Comparison of ENCODE assay signal across 34 cellular contexts in genomic region chr17:10304758-10305300, GRCh38.
"Had no signal": no experiment of that assay in that cellular context is flagged by ENCODE, and none has a peak within 500 bp of the region (broad histone marks: within the 10 kb centered on the region; RNA-seq: fewer than 3 reads in every experiment).

No MANE protein-coding gene starts in this region.

- H3K27ac ChIP-seq: adrenal gland, ascending aorta, breast epithelium, cardiac muscle cell, colonic mucosa, WERI-Rb-1 had no signal

- H3K9me3 Mint-ChIP-seq: activated B cell treated with CpG ODN at 0.5 μM for 24 hours; activated CD8-positive, alpha-beta T cell treated with anti-CD3 and anti-CD28 coated beads for 36 hours; activated naive CD4-positive, alpha-beta T cell treated with anti-CD3 and anti-CD28 coated beads, Interleukin-2, amount 50 U/mL, for 24 hours; activated naive CD8-positive, alpha-beta T cell treated with anti-CD3 and anti-CD28 coated beads for 36 hours; activated naive CD8-positive, alpha-beta T cell treated with anti-CD3 and anti-CD28 coated beads, Interleukin-2, amount 50 U/mL, for 24 hours; activated T-helper 1 cell treated with anti-CD3 and anti-CD28 coated beads, Interleukin-12 subunit alpha, Interleukin-12 subunit beta, Interleukin-2, Interleukin-4 antibody, amounts not matched to agents 30 ng/mL and 10 ng/mL and 1 ng/mL, durations not matched to agents 14 hours and 24 hours and 36 hours; activated T-helper 2 cell treated with anti-CD3 and anti-CD28 coated beads, Interferon-gamma antibody, Interleukin-2, Interleukin-4, amounts not matched to agents 10 μg/mL and 5 μg/mL and 100 μg/mL, durations not matched to agents 14 hours and 24 hours and 36 hours; brain; T-helper 2 cell treated with Interferon-gamma antibody and Interleukin-4, amounts not matched to agents 5 μg/mL and 100 μg/mL, for 36 hours had no signal

- H3K9me3 ChIP-seq: adrenal gland, ascending aorta, breast epithelium, colonic mucosa had no signal

- DNase-seq: activated B cell treated with CpG ODN at 0.5 μM for 24 hours; activated CD4-positive, alpha-beta T cell treated with anti-CD3 and anti-CD28 coated beads for 48 hours; activated CD4-positive, alpha-beta T cell treated with anti-CD3 and anti-CD28 coated beads, Interleukin-2, amount 50 U/mL, for 1 hour; activated CD4-positive, alpha-beta T cell treated with anti-CD3 and anti-CD28 coated beads, Interleukin-2, amount 50 U/mL, for 48 hours; activated CD8-positive, alpha-beta memory T cell treated with anti-CD3 and anti-CD28 coated beads, Interleukin-2, amount 10 ng/mL, durations not matched to agents 7 days and 5 days; activated CD8-positive, alpha-beta memory T cell treated with anti-CD3 and anti-CD28 coated beads, Interleukin-2, amount 50 U/mL, for 4 hours; activated CD8-positive, alpha-beta T cell treated with anti-CD3 and anti-CD28 coated beads for 36 hours; activated effector memory CD4-positive, alpha-beta T cell treated with anti-CD3 and anti-CD28 coated beads, Interleukin-2, amount 50 U/mL, for 16 hours; activated naive CD4-positive, alpha-beta T cell treated with anti-CD3 and anti-CD28 coated beads for 36 hours; activated naive CD8-positive, alpha-beta T cell treated with anti-CD3 and anti-CD28 coated beads for 36 hours; activated naive CD8-positive, alpha-beta T cell treated with anti-CD3 and anti-CD28 coated beads, Interleukin-2, amount 50 U/mL, for 24 hours; activated T-cell treated with anti-CD3 and anti-CD28 coated beads, Interleukin-2, amount 50 U/mL, for 1 hour; activated T-cell treated with anti-CD3 and anti-CD28 coated beads, Interleukin-2, amount 50 U/mL, for 48 hours; adrenal gland; amygdala; central memory CD4-positive, alpha-beta T cell; cerebellar nuclear complex; colonic mucosa; effector CD8-positive, alpha-beta T cell; foreskin fibroblast; T-helper 1 cell; T-helper 17 cell; T1000; WERI-Rb-1 had no signal

- H3K4me3 Mint-ChIP-seq: activated B cell treated with CpG ODN at 0.5 μM for 24 hours; activated CD8-positive, alpha-beta memory T cell treated with anti-CD3 and anti-CD28 coated beads, Interleukin-2, amount 10 ng/mL, durations not matched to agents 7 days and 5 days; activated CD8-positive, alpha-beta T cell treated with anti-CD3 and anti-CD28 coated beads for 36 hours; activated naive CD4-positive, alpha-beta T cell treated with anti-CD3 and anti-CD28 coated beads for 36 hours; activated naive CD4-positive, alpha-beta T cell treated with anti-CD3 and anti-CD28 coated beads, Interleukin-2, amount 50 U/mL, for 24 hours; activated naive CD8-positive, alpha-beta T cell treated with anti-CD3 and anti-CD28 coated beads for 36 hours; activated naive CD8-positive, alpha-beta T cell treated with anti-CD3 and anti-CD28 coated beads, Interleukin-2, amount 50 U/mL, for 24 hours; activated T-helper 1 cell treated with anti-CD3 and anti-CD28 coated beads, Interleukin-12 subunit alpha, Interleukin-12 subunit beta, Interleukin-2, Interleukin-4 antibody, amounts not matched to agents 30 ng/mL and 10 ng/mL and 1 ng/mL, durations not matched to agents 14 hours and 24 hours and 36 hours; brain; T-helper 17 cell; T-helper 2 cell treated with Interferon-gamma antibody and Interleukin-4, amounts not matched to agents 5 μg/mL and 100 μg/mL, for 36 hours had no signal

- H3K4me3 ChIP-seq: adrenal gland, ascending aorta, breast epithelium, cardiac muscle cell, colonic mucosa had no signal

- H3K36me3 ChIP-seq: adrenal gland, ascending aorta, breast epithelium, cardiac muscle cell, colonic mucosa, WERI-Rb-1 had no signal

- H3K27ac Mint-ChIP-seq: activated B cell treated with CpG ODN at 0.5 μM for 24 hours; activated CD8-positive, alpha-beta memory T cell treated with anti-CD3 and anti-CD28 coated beads, Interleukin-2, amount 10 ng/mL, durations not matched to agents 7 days and 5 days; activated CD8-positive, alpha-beta T cell treated with anti-CD3 and anti-CD28 coated beads for 36 hours; activated naive CD4-positive, alpha-beta T cell treated with anti-CD3 and anti-CD28 coated beads for 36 hours; activated naive CD4-positive, alpha-beta T cell treated with anti-CD3 and anti-CD28 coated beads, Interleukin-2, amount 50 U/mL, for 24 hours; activated naive CD8-positive, alpha-beta T cell treated with anti-CD3 and anti-CD28 coated beads for 36 hours; activated naive CD8-positive, alpha-beta T cell treated with anti-CD3 and anti-CD28 coated beads, Interleukin-2, amount 50 U/mL, for 24 hours; activated T-helper 1 cell treated with anti-CD3 and anti-CD28 coated beads, Interleukin-12 subunit alpha, Interleukin-12 subunit beta, Interleukin-2, Interleukin-4 antibody, amounts not matched to agents 30 ng/mL and 10 ng/mL and 1 ng/mL, durations not matched to agents 14 hours and 24 hours and 36 hours; activated T-helper 2 cell treated with anti-CD3 and anti-CD28 coated beads, Interferon-gamma antibody, Interleukin-2, Interleukin-4, amounts not matched to agents 10 μg/mL and 5 μg/mL and 100 μg/mL, durations not matched to agents 14 hours and 24 hours and 36 hours; brain; T-helper 17 cell; T-helper 2 cell treated with Interferon-gamma antibody and Interleukin-4, amounts not matched to agents 5 μg/mL and 100 μg/mL, for 36 hours had no signal

- H3K36me3 Mint-ChIP-seq: activated CD8-positive, alpha-beta memory T cell treated with anti-CD3 and anti-CD28 coated beads, Interleukin-2, amount 10 ng/mL, durations not matched to agents 7 days and 5 days; activated naive CD4-positive, alpha-beta T cell treated with anti-CD3 and anti-CD28 coated beads, Interleukin-2, amount 50 U/mL, for 24 hours; activated naive CD8-positive, alpha-beta T cell treated with anti-CD3 and anti-CD28 coated beads for 36 hours; brain had no signal

- ATAC-seq: activated CD4-positive, CD25-positive, alpha-beta regulatory T cell treated with anti-CD3 and anti-CD28 coated beads, Interleukin-2, amount 50 U/mL, for 24 hours; activated CD8-positive, alpha-beta memory T cell treated with anti-CD3 and anti-CD28 coated beads, Interleukin-2, amount 10 ng/mL, durations not matched to agents 7 days and 5 days; activated CD8-positive, alpha-beta T cell treated with anti-CD3 and anti-CD28 coated beads for 36 hours; activated naive CD8-positive, alpha-beta T cell treated with anti-CD3 and anti-CD28 coated beads, Interleukin-2, amount 50 U/mL, for 24 hours; esophagus mucosa; T-helper 17 cell had no signal

- H3K4me1 ChIP-seq: adrenal gland, ascending aorta, breast epithelium, colonic mucosa had no signal

- H3K4me1 Mint-ChIP-seq: activated B cell treated with CpG ODN at 0.5 μM for 24 hours; activated CD8-positive, alpha-beta memory T cell treated with anti-CD3 and anti-CD28 coated beads, Interleukin-2, amount 10 ng/mL, durations not matched to agents 7 days and 5 days; activated naive CD4-positive, alpha-beta T cell treated with anti-CD3 and anti-CD28 coated beads, Interleukin-2, amount 50 U/mL, for 24 hours; activated naive CD8-positive, alpha-beta T cell treated with anti-CD3 and anti-CD28 coated beads for 36 hours; activated naive CD8-positive, alpha-beta T cell treated with anti-CD3 and anti-CD28 coated beads, Interleukin-2, amount 50 U/mL, for 24 hours; brain; T-helper 17 cell had no signal

- H3K27me3 Mint-ChIP-seq: activated CD8-positive, alpha-beta memory T cell treated with anti-CD3 and anti-CD28 coated beads, Interleukin-2, amount 10 ng/mL, durations not matched to agents 7 days and 5 days; activated CD8-positive, alpha-beta T cell treated with anti-CD3 and anti-CD28 coated beads for 36 hours; T-helper 17 cell had no signal

- H3K27me3 ChIP-seq: adrenal gland, ascending aorta, breast epithelium, cardiac muscle cell, colonic mucosa had no signal
